Comparison of ENCODE assay signal across 2 cellular contexts in genomic region chr7:114988755-114989154, GRCh38.
TF ChIP-seq lines count a peak whose summit lies in the region.

No MANE protein-coding gene starts in this region.

TF ChIP-seq in SK-N-SH treated with all-trans-retinoic acid at 6 μM for 48 hours, 23 proteins besides CTCF, POLR2A, EP300 and RAD21 (continued from another document):
- TF ChIP-seq PATZ1 (CRISPR knock-in tag; IDR thresholded peaks at IDR 0.05; ENCODE audit: borderline replicate concordance) (no peak), TOX (CRISPR knock-in tag; IDR thresholded peaks at IDR 0.05; ENCODE audit: borderline replicate concordance) (no peak), ZFP30 (CRISPR knock-in tag; IDR thresholded peaks at IDR 0.05) (no peak), CREB5 (CRISPR knock-in tag; IDR thresholded peaks at IDR 0.05; ENCODE audit: low read depth) (no peak), ZNF8 (CRISPR knock-in tag; IDR thresholded peaks at IDR 0.05) (no peak), ZFP3 (CRISPR knock-in tag; IDR thresholded peaks at IDR 0.05) (no peak), TSHZ2 (CRISPR knock-in tag; IDR thresholded peaks at IDR 0.05) (no peak), CSDC2 (CRISPR knock-in tag; IDR thresholded peaks at IDR 0.05) (no peak), SNAI2 (CRISPR knock-in tag; IDR thresholded peaks at IDR 0.05) (no peak), ARNTL (CRISPR knock-in tag; IDR thresholded peaks at IDR 0.05; ENCODE audit: borderline replicate concordance, low read depth) (no peak)

TF ChIP-seq in GM23338, 12 proteins besides CTCF, POLR2A, EP300 and RAD21 (continued from another document):
- TF ChIP-seq REST (IDR thresholded peaks at IDR 0.05; ENCODE audit: unreplicated experiment) = no peak
- TF ChIP-seq ZNF462 (CRISPR knock-in tag; IDR thresholded peaks at IDR 0.05) = no peak
- TF ChIP-seq EZH2phosphoT487 (IDR thresholded peaks at IDR 0.05; ENCODE audit: unreplicated experiment) = no peak
